ENCODE assay signal across 9 cellular contexts in genomic region chr2:30666307-30666874, GRCh38.
DNase-seq lines count a peak whose midpoint lies in the region; ATAC-seq, FAIRE-seq and TF ChIP-seq lines count a peak whose summit lies in the region.
"Had no signal": no experiment of that assay in that cellular context is flagged by ENCODE, and none has a peak within 500 bp of the region (broad histone marks: within the 10 kb centered on the region; RNA-seq: fewer than 3 reads in every experiment).

No MANE protein-coding gene starts in this region.

- no peaks in the 10 kb centered on the region for H3K27me3 ChIP-seq in skeletal muscle tissue (ENCODE audit: control insufficient read depth in 3 of 3, insufficient read depth in 3 of 3, low read length in 3 of 3)

- ATAC-seq in GM19455 (IDR thresholded peaks at IDR 0.05; ENCODE audit: unreplicated experiment) = no peak
- ATAC-seq in HG03196 (IDR thresholded peaks at IDR 0.05; ENCODE audit: unreplicated experiment) = no peak

- peaks cover 8 to 14% (median 8%) of the 10 kb centered on the region in 3 donors for H3K4me1 ChIP-seq in skeletal muscle tissue (ENCODE audit: control insufficient read depth in 3 of 3, insufficient read depth in 3 of 3, low read length in 3 of 3)

- H3K36me3 ChIP-seq in skeletal muscle tissue (ENCODE audit: control insufficient read depth in 3 of 3, insufficient read depth in 3 of 3, low read length in 3 of 3) = no peaks in the 10 kb centered on the region

- CTCF ChIA-PET in AG04449 (lab: Yijun Ruan, JAX) = interaction anchor here (1.1 to 2.1 kb wide), 5 partner anchors 20 to 551 kb away, joined by 3 to 9 read pairs (median 5); no protein-coding TSS in a partner anchor

- peak; percentile 84 for FAIRE-seq in RCC 7860 (lab: Jason Lieb, UNC)
- FAIRE-seq: endometrium had no signal

- H3K9me3 ChIP-seq in skeletal muscle tissue (ENCODE audit: control insufficient read depth in 3 of 3, low read length in 3 of 3) = no peaks in the 10 kb centered on the region

- peak overlapping the region; percentile 70 for H3K27ac ChIP-seq in skeletal muscle tissue (ENCODE audit: low read depth, low read length)

- POLR2A ChIA-PET in AG04449 (lab: Yijun Ruan, JAX) = interaction anchor here (0.9 to 2.3 kb wide), 5 partner anchors 10 to 436 kb away, joined by 3 to 7 read pairs (median 4); no protein-coding TSS in a partner anchor

- no peak overlapping the region for H3K9ac ChIP-seq in skeletal muscle tissue (ENCODE audit: low read depth in 1 of 3, low read length in 3 of 3)

- TF ChIP-seq CTCF in AG04449 (IDR thresholded peaks at IDR 0.05; ENCODE audit: insufficient read depth, low read length, missing control alignments) = no peak

- H3K4me3 ChIP-seq in AG04449 (ENCODE audit: low read depth, low read length) = no peak overlapping the region
- no peak overlapping the region for H3K4me3 ChIP-seq in skeletal muscle tissue (ENCODE audit: low read length in 3 of 3)

- DNase-seq in AG04449 (ENCODE audit: low read depth, low spot score) (peak; percentile 93), GOT3 (lab: John Stamatoyannopoulos, UW) (peak; percentile 32), RCC 7860 (ENCODE audit: low spot score) (peak; percentile 94), fibroblast of the conjunctiva (ENCODE audit: low read depth) (peak; percentile 93), UCSD-AML1 (lab: John Stamatoyannopoulos, UW; ENCODE audit: unreplicated experiment) (no peak)
